In genomic region chr2:235765181-235765820, GRCh38 we compare ENCODE assay signal across 9 cellular contexts.
DNase-seq lines count a peak whose midpoint lies in the region; ATAC-seq and TF ChIP-seq lines count a peak whose summit lies in the region.
"Had no signal": no experiment of that assay in that cellular context is flagged by ENCODE, and none has a peak within 500 bp of the region (broad histone marks: within the 10 kb centered on the region; RNA-seq: fewer than 3 reads in every experiment).

No MANE protein-coding gene starts in this region.

- CTCF ChIA-PET in GM10248 (lab: Yijun Ruan, JAX), result interaction anchor here (0.7 to 2.0 kb wide), 20 partner anchors 9 to 1310 kb away, joined by 3 to 19 read pairs (median 4); no protein-coding TSS in a partner anchor

- no peaks in the 10 kb centered on the region for H3K79me2 ChIP-seq in GM23248 (ENCODE audit: insufficient read depth)

- no peaks in the 10 kb centered on the region for H3K9me3 Mint-ChIP-seq in mesothelial cell of epicardium
- H3K9me3 Mint-ChIP-seq: activated naive CD8-positive, alpha-beta T cell treated with anti-CD3 and anti-CD28 coated beads for 36 hours had no signal

- H3K9me2 ChIP-seq in GM23248 (ENCODE audit: insufficient read depth), result no peaks in the 10 kb centered on the region

- H4K20me1 ChIP-seq in GM23248 (ENCODE audit: insufficient read depth), result no peaks in the 10 kb centered on the region

- H3K27ac ChIP-seq in GM23248 (peak overlapping the region; percentile 90), SK-N-MC (peak overlapping the region; percentile 64)

- TF ChIP-seq CTCF in foreskin fibroblast (IDR thresholded peaks at IDR 0.05; ENCODE audit: low read depth, low read length) (no peak), GM13977 (IDR thresholded peaks at IDR 0.05; ENCODE audit: extremely low read depth, insufficient read depth, missing control alignments) (no peak), GM10248 (IDR thresholded peaks at IDR 0.05; ENCODE audit: control extremely low read depth, extremely low read depth, low read depth, missing control alignments) (no peak), mesothelial cell of epicardium (IDR thresholded peaks at IDR 0.05; ENCODE audit: unreplicated experiment) (no peak)

- H2AFZ ChIP-seq in GM23248, result peak overlapping the region; percentile 42

- peak overlapping the region; percentile 25 for H3K4me3 ChIP-seq in GM23248
- no peak overlapping the region for H3K4me3 ChIP-seq in SK-N-MC
- H3K4me3 ChIP-seq in foreskin fibroblast (ENCODE audit: low read depth in 1 of 2, low read length in 2 of 2), result no peak overlapping the region
- H3K4me3 ChIP-seq in skeletal muscle cell (ENCODE audit: low read depth, low read length), result no peak overlapping the region

- peaks cover 3% of the 10 kb centered on the region for H3K36me3 Mint-ChIP-seq in mesothelial cell of epicardium
- H3K36me3 Mint-ChIP-seq: activated naive CD8-positive, alpha-beta T cell treated with anti-CD3 and anti-CD28 coated beads for 36 hours had no signal

- H3K9me3 ChIP-seq in GM23248 (ENCODE audit: low read depth), result no peaks in the 10 kb centered on the region
- no peaks in the 10 kb centered on the region for H3K9me3 ChIP-seq in SK-N-MC (ENCODE audit: low read depth, low read length)

- H3K27me3 ChIP-seq in GM23248 (replicated peaks; ENCODE audit: insufficient read depth), result no peaks in the 10 kb centered on the region

- H3K4me3 Mint-ChIP-seq in mesothelial cell of epicardium, result no peak overlapping the region
- H3K4me3 Mint-ChIP-seq: activated naive CD8-positive, alpha-beta T cell treated with anti-CD3 and anti-CD28 coated beads for 36 hours had no signal

- POLR2A ChIA-PET in GM10248 (lab: Yijun Ruan, JAX), result no interaction called here

- no peaks in the 10 kb centered on the region for H3K36me3 ChIP-seq in GM23248 (ENCODE audit: low read depth)
- peaks cover 4% of the 10 kb centered on the region; the same call in 1 of the 2 replicates for H3K36me3 ChIP-seq in SK-N-MC (ENCODE audit: insufficient read depth, low read length)

- H3K4me1 Mint-ChIP-seq in mesothelial cell of epicardium, result peaks cover 4% of the 10 kb centered on the region

- peak overlapping the region; percentile 80 for H3K9ac ChIP-seq in GM23248
- no peak overlapping the region for H3K9ac ChIP-seq in SK-N-MC (ENCODE audit: insufficient read length)

- H3K27ac Mint-ChIP-seq in mesothelial cell of epicardium, result no peak overlapping the region
- H3K27ac Mint-ChIP-seq: activated naive CD8-positive, alpha-beta T cell treated with anti-CD3 and anti-CD28 coated beads for 36 hours had no signal

- peaks cover 6% of the 10 kb centered on the region; the same call in 1 of the 2 replicates for H3F3A ChIP-seq in GM23248 (ENCODE audit: insufficient read depth)

- no peak for ATAC-seq in HG03280 (IDR thresholded peaks at IDR 0.05; ENCODE audit: unreplicated experiment)

- H3K4me2 ChIP-seq in GM23248 (ENCODE audit: unreplicated experiment), result peak overlapping the region; percentile 47

- H3K27me3 Mint-ChIP-seq in mesothelial cell of epicardium (ENCODE audit: low read depth), result no peaks in the 10 kb centered on the region

- in situ Hi-C loops in GM23248 (cut with MboI), result no loop called here
- in situ Hi-C loops in GM13977 (cut with MboI; ENCODE audit: low pct_unique_long_range_greater_than_20kb, low sequenced_read_pairs, unreplicated experiment), result loop anchor here (25.0 kb wide), 1 partner anchor 1297 kb away; no protein-coding TSS in a partner anchor

- DNase-seq in GM23248, result peak; percentile 98
- no peak for DNase-seq in SK-N-MC (ENCODE audit: low read depth, low spot score)
- peak; percentile 74 to 83 for DNase-seq in foreskin fibroblast
- peak; percentile 68 for DNase-seq in skeletal muscle cell (ENCODE audit: low read depth)
- DNase-seq in GM13977 (ENCODE audit: low spot score), result no peak
- no peak for DNase-seq in GM10248 (ENCODE audit: extremely low spot score)
- no peak for DNase-seq in mesothelial cell of epicardium (ENCODE audit: low spot score in 2 of 2, unreplicated experiment in 2 of 2)

- WGBS in GM23248 (ENCODE audit: low coverage in 1 of 2, low lambda C conversion rate in 2 of 2, missing lambda C conversion rate in 2 of 2), 2 experiments, result 22 to 48% methylated on average over 18 to 30 of the region's 30 CpGs

- H3K4me1 ChIP-seq in GM23248 (ENCODE audit: insufficient read depth), result peaks cover 10% of the 10 kb centered on the region

Comparison
In these comparisons a context has a peak if more than half of its experiments do, and no peak if none do; other contexts are left out.
1. DNase-seq: peak in GM23248 (single experiment), foreskin fibroblast (2 of 2) and skeletal muscle cell (single experiment); none in SK-N-MC (single experiment), GM13977 (single experiment), GM10248 (single experiment) and mesothelial cell of epicardium (0 of 2).